8 cellular contexts compared by ENCODE assay signal in genomic region chr1:155744711-155745283, GRCh38. TPM values are rescaled to one million over a fixed set of nuclear protein-coding genes. Genes with fewer than 3 reads are reported as not detected.
DNase-seq lines count a peak whose midpoint lies in the region; ATAC-seq and TF ChIP-seq lines count a peak whose summit lies in the region.

No MANE protein-coding gene starts in this region.

- H3K4me1 ChIP-seq in HAP-1 (no peaks in the 10 kb centered on the region), skeletal muscle tissue (ENCODE audit: control insufficient read depth in 3 of 3, insufficient read depth in 3 of 3, low read length in 3 of 3) (peaks cover 0 to 3% (median 2%) of the 10 kb centered on the region in 3 donors)

- H3K36me3 ChIP-seq in HAP-1 (replicated peaks) (peaks cover 14% of the 10 kb centered on the region), WERI-Rb-1 (peaks cover 23% of the 10 kb centered on the region), skeletal muscle tissue (ENCODE audit: control insufficient read depth in 3 of 3, insufficient read depth in 3 of 3, low read length in 3 of 3) (peaks cover 2 to 8% (median 4%) of the 10 kb centered on the region in 3 donors)

- H3K4me3 ChIP-seq in HAP-1, result peak overlapping the region; percentile 45
- peak overlapping the region; percentile 83 for H3K4me3 ChIP-seq in WERI-Rb-1 (ENCODE audit: low read depth, low read length)
- H3K4me3 ChIP-seq in skeletal muscle tissue (ENCODE audit: low read length in 3 of 3), result peak overlapping the region; percentile 63 to 87 (median 78)

- H3K27me3 ChIP-seq in HAP-1 (ENCODE audit: low read depth), result no peaks in the 10 kb centered on the region
- H3K27me3 ChIP-seq in WERI-Rb-1 (ENCODE audit: insufficient read depth, low read depth, severe bottlenecking), result no peaks in the 10 kb centered on the region
- no peaks in the 10 kb centered on the region for H3K27me3 ChIP-seq in skeletal muscle tissue (ENCODE audit: control insufficient read depth in 3 of 3, insufficient read depth in 3 of 3, low read length in 3 of 3)

- no peaks in the 10 kb centered on the region for H3K9me3 ChIP-seq in HAP-1
- H3K9me3 ChIP-seq in WERI-Rb-1 (ENCODE audit: severe bottlenecking), result no peaks in the 10 kb centered on the region
- H3K9me3 ChIP-seq in skeletal muscle tissue (ENCODE audit: control insufficient read depth in 3 of 3, low read length in 3 of 3), result no peaks in the 10 kb centered on the region

- no peaks in the 10 kb centered on the region for H3K4me1 Mint-ChIP-seq in glutamatergic neuron (ENCODE audit: low read depth, unreplicated experiment)

- DNase-seq in HAP-1 (ENCODE audit: low spot score in 2 of 2) (no peak), WERI-Rb-1 (no peak), glutamatergic neuron (no peak), hepatic stellate cell (ENCODE audit: low spot score) (no peak), iPS-NIHi7 (ENCODE audit: extremely low spot score) (no peak)

- no peak for ATAC-seq in GM21529 (IDR thresholded peaks at IDR 0.05; ENCODE audit: unreplicated experiment)
- no peak for ATAC-seq in HG02798 (IDR thresholded peaks at IDR 0.05; ENCODE audit: poor library complexity, unreplicated experiment)

- TF ChIP-seq CTCF in WERI-Rb-1 (IDR thresholded peaks at IDR 0.05; ENCODE audit: low read depth, low read length) (no peak), glutamatergic neuron (IDR thresholded peaks at IDR 0.05; ENCODE audit: partially characterized antibody, unreplicated experiment) (no peak)

- peak overlapping the region; percentile 93 for H3K4me3 Mint-ChIP-seq in glutamatergic neuron (ENCODE audit: unreplicated experiment)

- no peaks in the 10 kb centered on the region for H3K36me3 Mint-ChIP-seq in glutamatergic neuron (ENCODE audit: unreplicated experiment)

- peak overlapping the region; percentile 69 to 89 (median 77) for H3K9ac ChIP-seq in skeletal muscle tissue (ENCODE audit: low read depth in 1 of 3, low read length in 3 of 3)

- peak overlapping the region; percentile 74 for H3K27ac ChIP-seq in WERI-Rb-1
- H3K27ac ChIP-seq in skeletal muscle tissue (ENCODE audit: low read depth, low read length), result peak overlapping the region; percentile 39

- peaks cover 3% of the 10 kb centered on the region for H3K9me3 Mint-ChIP-seq in glutamatergic neuron (ENCODE audit: unreplicated experiment)

- H3K27ac Mint-ChIP-seq in glutamatergic neuron (ENCODE audit: unreplicated experiment), result peak overlapping the region; percentile 69

- H3K27me3 Mint-ChIP-seq in glutamatergic neuron (ENCODE audit: unreplicated experiment), result peaks cover 6% of the 10 kb centered on the region

- in situ Hi-C loops in HAP-1 (cut with MboI; ENCODE audit: low sequenced_read_pairs), result no loop called here

RNA-seq across cellular contexts. Expression of gene DAP3, which starts 55.9 kb away (rescaled TPM):
- total RNA-seq in glutamatergic neuron (ENCODE audit: unreplicated experiment), result 88.3 TPM
- 63.7 TPM for total RNA-seq in skeletal muscle tissue

RNA-seq across cellular contexts. Expression of gene YY1AP1, which starts 56.2 kb away (rescaled TPM):
- total RNA-seq in glutamatergic neuron (ENCODE audit: unreplicated experiment) (61.1 TPM), skeletal muscle tissue (358 TPM)
